20 cellular contexts compared by ENCODE assay signal in the genomic region with DNA sequence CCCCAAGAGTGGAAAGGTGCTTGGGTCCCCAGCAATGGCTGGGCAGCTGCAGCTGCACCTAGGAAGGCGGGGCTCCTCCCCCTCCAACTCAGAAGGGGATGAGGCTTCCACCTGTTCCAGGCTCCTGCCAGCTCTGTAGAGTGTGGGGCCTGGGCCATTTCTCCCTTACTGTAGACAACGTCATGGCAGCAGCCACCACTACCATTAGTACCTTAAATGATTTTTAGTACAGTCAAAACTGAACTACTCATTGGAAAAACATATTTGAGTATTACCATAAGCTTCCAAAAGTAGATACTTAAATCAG.
"Had no signal": no experiment of that assay in that cellular context is flagged by ENCODE, and none has a peak within 500 bp of the region (broad histone marks: within the 10 kb centered on the region; RNA-seq: fewer than 3 reads in every experiment).

No MANE protein-coding gene starts in this region.

- H3K4me3 ChIP-seq: dorsolateral prefrontal cortex, hepatocyte, left ventricle myocardium inferior, lung, right atrium auricular region, thoracic aorta, transverse colon had no signal

- H3K4me1 ChIP-seq: left ventricle myocardium inferior, right atrium auricular region, transverse colon had no signal

- DNase-seq: cortex of kidney; effector CD8-positive, alpha-beta T cell; foreskin melanocyte; head of caudate nucleus; left cardiac atrium; left ventricle myocardium inferior; mesendoderm; naive B cell; nephron progenitor cell; small intestine; stimulated activated CD4-positive, alpha-beta T cell treated with anti-CD3 and anti-CD28 coated beads, Interleukin-2, amount 100 ng/mL, for 48 hours; stimulated activated naive CD8-positive, alpha-beta T cell treated with anti-CD3 and anti-CD28 coated beads, Interleukin-15, amount 100 ng/mL, for 72 hours; substantia nigra; transverse colon had no signal

- H3K4me3 Mint-ChIP-seq: naive B cell; nephron progenitor cell; stimulated activated naive CD8-positive, alpha-beta T cell treated with anti-CD3 and anti-CD28 coated beads, Interleukin-15, amount 100 ng/mL, for 72 hours had no signal

- H3K9me3 ChIP-seq: left ventricle myocardium inferior, neutrophil, right atrium auricular region, thoracic aorta, transverse colon had no signal

- H3K27ac Mint-ChIP-seq: naive B cell; nephron progenitor cell; stimulated activated naive CD8-positive, alpha-beta T cell treated with anti-CD3 and anti-CD28 coated beads, Interleukin-15, amount 100 ng/mL, for 72 hours had no signal

- H3K27me3 ChIP-seq: dorsolateral prefrontal cortex, hepatocyte, neutrophil, right atrium auricular region, transverse colon had no signal

- H3K4me2 ChIP-seq: hepatocyte had no signal

- H2AFZ ChIP-seq: hepatocyte had no signal

- H3K4me1 Mint-ChIP-seq: naive B cell; nephron progenitor cell; stimulated activated naive CD8-positive, alpha-beta T cell treated with anti-CD3 and anti-CD28 coated beads, Interleukin-15, amount 100 ng/mL, for 72 hours had no signal

- H3K36me3 ChIP-seq: left ventricle myocardium inferior, neutrophil, right atrium auricular region, thoracic aorta, transverse colon had no signal

- H3K36me3 Mint-ChIP-seq: naive B cell had no signal

- H3K27ac ChIP-seq: dorsolateral prefrontal cortex, hepatocyte, left ventricle myocardium inferior, neutrophil, right atrium auricular region, thoracic aorta, transverse colon had no signal

- H3K27me3 Mint-ChIP-seq: naive B cell; stimulated activated naive CD8-positive, alpha-beta T cell treated with anti-CD3 and anti-CD28 coated beads, Interleukin-15, amount 100 ng/mL, for 72 hours had no signal

- H3K79me2 ChIP-seq: hepatocyte had no signal

- ATAC-seq: left cardiac atrium; stimulated activated naive CD8-positive, alpha-beta T cell treated with anti-CD3 and anti-CD28 coated beads, Interleukin-15, amount 100 ng/mL, for 72 hours had no signal
